8 cellular contexts compared by ENCODE assay signal in genomic region chr16:2531696-2532493, GRCh38. TPM values are rescaled to one million over a fixed set of nuclear protein-coding genes. Genes with fewer than 3 reads are reported as not detected.
DNase-seq lines count a peak whose midpoint lies in the region; ATAC-seq, FAIRE-seq and TF ChIP-seq lines count a peak whose summit lies in the region.

No MANE protein-coding gene starts in this region.

- TF ChIP-seq POLR2A in A549 (IDR thresholded peaks at IDR 0.05; ENCODE audit: low read length) (peak; percentile 76), breast epithelium (IDR thresholded peaks at IDR 0.05) (no peak)

- H3K9me3 ChIP-seq in A549 (no peaks in the 10 kb centered on the region), breast epithelium (no peaks in the 10 kb centered on the region), smooth muscle cell (replicated peaks; ENCODE audit: low read depth) (no peaks in the 10 kb centered on the region)

- TF ChIP-seq EP300 in A549 (IDR thresholded peaks at IDR 0.05): no peak

- H3K36me3 ChIP-seq in breast epithelium (no peaks in the 10 kb centered on the region), smooth muscle cell (ENCODE audit: low read depth) (no peaks in the 10 kb centered on the region)

- TF ChIP-seq CTCF in A549 (IDR thresholded peaks at IDR 0.05): no peak
- no peak for TF ChIP-seq CTCF in VCaP (conservative IDR thresholded peaks at IDR 0.05)
- TF ChIP-seq CTCF in breast epithelium (IDR thresholded peaks at IDR 0.05): no peak
- TF ChIP-seq CTCF in smooth muscle cell (IDR thresholded peaks at IDR 0.05; ENCODE audit: borderline replicate concordance, insufficient read depth, poor library complexity, severe bottlenecking): no peak

- DNase-seq in A549 (ENCODE audit: low read depth in 1 of 2, low spot score in 1 of 2) (peak; percentile 95 to 96), NCI-H2171 treated with DMSO at 0.1 percent for 48 hours (lab: John Stamatoyannopoulos, UW) (peak; percentile 93), breast epithelium (ENCODE audit: low spot score in 2 of 2) (peak; percentile 99), iPS-NIHi7 (ENCODE audit: extremely low spot score) (peak; percentile 98), smooth muscle cell (lab: John Stamatoyannopoulos, UW; ENCODE audit: unreplicated experiment) (peak; percentile 91)

- H3K79me2 ChIP-seq in smooth muscle cell (ENCODE audit: low read depth): no peaks in the 10 kb centered on the region

- H3K4me3 ChIP-seq in A549 (peak overlapping the region; percentile 64), breast epithelium (peak overlapping the region; percentile 67 to 81 (median 75)), smooth muscle cell (peak overlapping the region; percentile 65)

- peaks cover 21% of the 10 kb centered on the region for H3K4me1 ChIP-seq in A549
- H3K4me1 ChIP-seq in breast epithelium: peaks cover 0 to 7% of the 10 kb centered on the region in 2 donors
- peaks cover 6% of the 10 kb centered on the region for H3K4me1 ChIP-seq in smooth muscle cell (ENCODE audit: low read depth)

- no peaks in the 10 kb centered on the region for H4K20me1 ChIP-seq in smooth muscle cell (ENCODE audit: low read depth)

- TF ChIP-seq RAD21 in A549 (conservative IDR thresholded peaks at IDR 0.05 in 1 of 2, IDR thresholded peaks at IDR 0.05 in 1 of 2): no peak

- WGBS in A549 (ENCODE audit: missing lambda C conversion rate): 9% methylated on average over 7 of the region's 84 CpGs
- WGBS in smooth muscle cell (ENCODE audit: low lambda C conversion rate): under 1% methylated on average over 44 of the region's 84 CpGs

- peak overlapping the region; percentile 74 for H3K9ac ChIP-seq in smooth muscle cell (ENCODE audit: low read depth)

- H2AFZ ChIP-seq in smooth muscle cell (ENCODE audit: low read depth): no peak overlapping the region

- POLR2A ChIA-PET in A549 (lab: Yijun Ruan, JAX): interaction anchor here (0.9 to 2.8 kb wide), 2 partner anchors 12 to 71 kb away, joined by 3 to 21 read pairs; partner anchors contain the start of gene AMDHD2

- no peaks in the 10 kb centered on the region for H3K27me3 ChIP-seq in breast epithelium
- H3K27me3 ChIP-seq in smooth muscle cell (ENCODE audit: low read depth): no peaks in the 10 kb centered on the region

- H3K4me2 ChIP-seq in A549 (peak overlapping the region; percentile 99), smooth muscle cell (peak overlapping the region; percentile 94)

- H3K27ac ChIP-seq in A549: peak overlapping the region; percentile 84 to 92
- H3K27ac ChIP-seq in VCaP: peak overlapping the region; percentile 83
- H3K27ac ChIP-seq in breast epithelium: peak overlapping the region; percentile 98 to 99
- H3K27ac ChIP-seq in smooth muscle cell (ENCODE audit: low read depth): peak overlapping the region; percentile 65

- intact Hi-C loops in breast epithelium (cut with DNase I; ENCODE audit: low total_unique reads): no loop called here

- CTCF ChIA-PET in A549 (lab: Yijun Ruan, JAX): interaction anchor here (1.4 to 3.2 kb wide), 3 partner anchors 13 to 31 kb away, joined by 3 to 8 read pairs (median 6); no protein-coding TSS in a partner anchor

- peak; percentile 82 to 93 for ATAC-seq in A549
- peak; percentile 85 for ATAC-seq in GM18867 (IDR thresholded peaks at IDR 0.05; ENCODE audit: unreplicated experiment)
- peak; percentile 85 for ATAC-seq in HG03103 (IDR thresholded peaks at IDR 0.05; ENCODE audit: low read depth, unreplicated experiment)

- peaks cover 15% of the 10 kb centered on the region for H3F3A ChIP-seq in smooth muscle cell (ENCODE audit: low read depth)

- FAIRE-seq in A549 (lab: Jason Lieb, UNC): peak; percentile 32

TF ChIP-seq in A549, 52 proteins besides CTCF, POLR2A, EP300 and RAD21 (continues in another document):
- TF ChIP-seq JUNB (IDR thresholded peaks at IDR 0.05): no peak
- no peak for TF ChIP-seq NR3C1 (IDR thresholded peaks at IDR 0.05)
- TF ChIP-seq MAZ (IDR thresholded peaks at IDR 0.05; ENCODE audit: borderline replicate concordance, low read depth, low read length): no peak
- TF ChIP-seq REST (IDR thresholded peaks at IDR 0.05): no peak
- peak; percentile 92 for TF ChIP-seq MAX (IDR thresholded peaks at IDR 0.05)
- TF ChIP-seq CEBPB (IDR thresholded peaks at IDR 0.05): peak in 1 of 2 experiments; percentile 29; a peak in 1 of 4 replicates
- peak; percentile 77; the same call in 1 of the 2 replicates for TF ChIP-seq E2F6 (IDR thresholded peaks at IDR 0.05; ENCODE audit: borderline replicate concordance, low read depth)

RNA-seq across cellular contexts. Expression of gene CEMP1, which starts 0.7 kb away (rescaled TPM):
- polyA plus RNA-seq in A549 (2011; rRNA removed) (not detected in 2 replicates), A549 (2017; fragmentation: RNase III; extraction: RNeasy Plus Mini Kit Qiagen cat#74134 plus additional on column Dnase treatment) (not detected in 3 replicates), smooth muscle cell (1.7 and 5.1 TPM in 2 replicates)
- polyA plus RNA-seq in A549 (2012; cell fraction: cytosol; rRNA removed): not detected in 2 replicates
- polyA plus RNA-seq in A549 (2012; cell fraction: nucleus; rRNA removed): not detected in 2 replicates
- not detected in 2 replicates for polyA minus RNA-seq in A549 (2011; rRNA and poly(A)+ RNA removed)
- total RNA-seq in breast epithelium (1 to 10 TPM in 2 of 3 donors, not detected in 1; 2.3 to 2.6 TPM), smooth muscle cell (not detected in 2 replicates)

RNA-seq across cellular contexts. Expression of gene PDPK1, which starts 5.9 kb away (rescaled TPM):
- polyA plus RNA-seq in A549 (2011; rRNA removed) (29.7 and 38.1 TPM in 2 replicates), A549 (2017; fragmentation: RNase III; extraction: RNeasy Plus Mini Kit Qiagen cat#74134 plus additional on column Dnase treatment) (17.3 to 17.8 TPM (median 17.7 TPM) in 3 replicates), smooth muscle cell (16.4 and 25.4 TPM in 2 replicates)
- polyA plus RNA-seq in A549 (2012; cell fraction: cytosol; rRNA removed): 11.2 and 18.2 TPM in 2 replicates
- 19.4 and 19.5 TPM in 2 replicates for polyA plus RNA-seq in A549 (2012; cell fraction: nucleus; rRNA removed)
- polyA minus RNA-seq in A549 (2011; rRNA and poly(A)+ RNA removed): 19.6 and 20.5 TPM in 2 replicates
- total RNA-seq in breast epithelium (10 to 100 TPM; 28.8 to 32.8 (median 29.4) TPM), smooth muscle cell (22.3 and 23.8 TPM in 2 replicates)

RNA-seq across cellular contexts. Expression of gene AMDHD2, which starts 11.7 kb away (rescaled TPM):
- polyA plus RNA-seq in A549 (2011; rRNA removed): 5.2 and 6.6 TPM in 2 replicates
- 22.2 and 28.7 TPM in 2 replicates for polyA plus RNA-seq in A549 (2012; cell fraction: cytosol; rRNA removed)
- polyA plus RNA-seq in A549 (2012; cell fraction: nucleus; rRNA removed): 173 and 198 TPM in 2 replicates
- 21.7 to 28.8 TPM (median 27.7 TPM) in 3 replicates for polyA plus RNA-seq in A549 (2017; fragmentation: RNase III; extraction: RNeasy Plus Mini Kit Qiagen cat#74134 plus additional on column Dnase treatment)
- 6.9 and 9.6 TPM in 2 replicates for polyA minus RNA-seq in A549 (2011; rRNA and poly(A)+ RNA removed)
- 10 to 100 TPM; 27.9 to 57.0 (median 28.2) TPM for total RNA-seq in breast epithelium
- total RNA-seq in smooth muscle cell: 12.0 and 15.7 TPM in 2 replicates
- 14.2 and 20.8 TPM in 2 replicates for polyA plus RNA-seq in smooth muscle cell

RNA-seq across cellular contexts. Expression of gene ATP6V0C, which starts 18.1 kb away (rescaled TPM):
- polyA plus RNA-seq in A549 (2011; rRNA removed) (9.4 and 14.7 TPM in 2 replicates), A549 (2017; fragmentation: RNase III; extraction: RNeasy Plus Mini Kit Qiagen cat#74134 plus additional on column Dnase treatment) (152 to 153 TPM (median 153 TPM) in 3 replicates), smooth muscle cell (207 and 265 TPM in 2 replicates)
- 93.2 and 106 TPM in 2 replicates for polyA plus RNA-seq in A549 (2012; cell fraction: cytosol; rRNA removed)
- polyA plus RNA-seq in A549 (2012; cell fraction: nucleus; rRNA removed): 111 and 115 TPM in 2 replicates
- polyA minus RNA-seq in A549 (2011; rRNA and poly(A)+ RNA removed): 15.8 and 32.8 TPM in 2 replicates
- total RNA-seq in breast epithelium (10 to 100 TPM; 27.5 to 70.2 (median 45.4) TPM), smooth muscle cell (50.5 and 99.2 TPM in 2 replicates)

RNA-seq across cellular contexts. Expression of gene TBC1D24, which starts 57.0 kb away (rescaled TPM):
- polyA plus RNA-seq in A549 (2011; rRNA removed): 4.0 and 4.2 TPM in 2 replicates
- 6.2 and 8.4 TPM in 2 replicates for polyA plus RNA-seq in A549 (2012; cell fraction: cytosol; rRNA removed)
- 19.7 and 29.5 TPM in 2 replicates for polyA plus RNA-seq in A549 (2012; cell fraction: nucleus; rRNA removed)
- 5.9 to 7.3 TPM (median 6.3 TPM) in 3 replicates for polyA plus RNA-seq in A549 (2017; fragmentation: RNase III; extraction: RNeasy Plus Mini Kit Qiagen cat#74134 plus additional on column Dnase treatment)
- polyA minus RNA-seq in A549 (2011; rRNA and poly(A)+ RNA removed): 5.1 and 7.7 TPM in 2 replicates
- total RNA-seq in breast epithelium: 10 to 100 TPM in 2 of 3 donors, 1 to 10 TPM in 1; 8.8 to 22.0 (median 16.7) TPM
- 5.1 and 9.2 TPM in 2 replicates for total RNA-seq in smooth muscle cell
- polyA plus RNA-seq in smooth muscle cell: 4.9 and 5.5 TPM in 2 replicates

Comparison
In these comparisons a context has a peak if more than half of its experiments do, and no peak if none do; other contexts are left out.
1. Peak in every context shown above with its lines: DNase-seq, ATAC-seq, H3K4me3 ChIP-seq and H3K27ac ChIP-seq.